ENCODE assay signal across 8 cellular contexts in the genomic region with DNA sequence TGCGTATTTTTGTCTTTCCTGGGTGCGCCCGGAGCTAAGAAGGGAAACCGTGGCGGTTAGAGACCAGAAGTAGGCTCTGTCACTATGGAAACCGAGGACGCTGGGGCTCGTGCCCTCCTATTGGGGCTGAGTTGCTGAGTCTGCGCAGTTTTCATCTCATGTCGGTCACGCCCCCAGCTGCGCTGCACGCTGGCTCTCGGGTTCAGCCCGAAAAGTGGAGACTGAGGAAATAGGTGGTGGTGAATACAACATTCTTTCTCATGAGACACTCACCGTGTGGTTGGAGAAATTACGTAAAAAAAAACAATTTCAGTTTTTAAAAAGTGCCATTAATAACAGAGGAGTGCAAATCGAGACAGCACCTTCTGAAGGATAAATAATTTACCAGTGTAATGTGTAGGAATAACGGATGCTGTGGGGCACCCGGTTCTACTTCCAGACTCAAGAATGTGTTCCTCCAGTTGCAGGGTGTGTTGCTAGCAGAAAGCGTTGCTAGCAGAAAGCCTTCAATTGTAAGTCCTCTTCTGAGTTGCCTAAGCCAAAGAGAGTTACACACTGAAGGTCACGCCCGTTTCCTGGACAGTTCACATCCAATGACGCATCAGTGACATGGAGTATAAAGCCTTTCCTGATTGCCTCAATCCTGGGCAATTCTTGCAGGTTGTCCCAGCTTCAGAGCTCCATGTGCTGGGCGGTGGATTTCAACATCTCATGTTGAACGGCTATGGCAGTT. TPM values are rescaled to one million over a fixed set of nuclear protein-coding genes. Genes with fewer than 3 reads are reported as not detected.
A peak's percentile ranks its signal among the peaks of the same experiment; 100 is the strongest.
DNase-seq lines count a peak whose midpoint lies in the region; ATAC-seq and TF ChIP-seq lines count a peak whose summit lies in the region.

No MANE protein-coding gene starts in this region.

- peak overlapping the region; percentile 85 for H3K27ac Mint-ChIP-seq in activated CD4-positive, alpha-beta memory T cell treated with anti-CD3 and anti-CD28 coated beads, Interleukin-2, amount 10 ng/mL, durations not matched to agents 7 days and 5 days

- POLR2A ChIA-PET in activated CD4-positive, alpha-beta memory T cell treated with anti-CD3 and anti-CD28 coated beads, Interleukin-2, amount 10 ng/mL, durations not matched to agents 7 days and 5 days (lab: Charles Lee): interaction anchor here (1.1 to 2.7 kb wide), 8 partner anchors 10 to 67 kb away, joined by 3 to 15 read pairs (median 6); a partner anchor contains a TSS

- H3K27ac ChIP-seq in lung (ENCODE audit: low read depth in 1 of 2, low read length in 1 of 2): no peak overlapping the region

- 1 to 5% methylated on average over 26 of the region's 26 CpGs for WGBS in lung, 2 donors

- peak overlapping the region; percentile 19 for H3K4me3 ChIP-seq in lung

- H3K27me3 Mint-ChIP-seq in activated CD4-positive, alpha-beta memory T cell treated with anti-CD3 and anti-CD28 coated beads, Interleukin-2, amount 10 ng/mL, durations not matched to agents 7 days and 5 days: peaks cover 40% of the 10 kb centered on the region

- peak; percentile 88 for ATAC-seq in GM19452 (IDR thresholded peaks at IDR 0.05; ENCODE audit: unreplicated experiment)
- peak; percentile 67 for ATAC-seq in HG03575 (IDR thresholded peaks at IDR 0.05; ENCODE audit: extremely low read depth, insufficient number of reproducible peaks, low FRiP score, unreplicated experiment)
- ATAC-seq in lung (ENCODE audit: insufficient read depth, low FRiP score): peak; percentile 90

- H3K4me1 Mint-ChIP-seq in activated CD4-positive, alpha-beta memory T cell treated with anti-CD3 and anti-CD28 coated beads, Interleukin-2, amount 10 ng/mL, durations not matched to agents 7 days and 5 days: peaks cover 25% of the 10 kb centered on the region

- H3K36me3 ChIP-seq in lung (ENCODE audit: control insufficient read depth in 2 of 2, insufficient read depth in 2 of 2, low read length in 2 of 2): no peaks in the 10 kb centered on the region

- DNase-seq in C1 segment of cervical spinal cord (lab: John Stamatoyannopoulos, UW) (peak in 12 of 14 donors; percentile 25 to 74 (median 56)), NCI-H774 (lab: John Stamatoyannopoulos, UW) (peak; percentile 85), lung (ENCODE audit: low spot score) (peak; percentile 89)
- DNase-seq in activated CD4-positive, alpha-beta memory T cell treated with anti-CD3 and anti-CD28 coated beads, Interleukin-2, amount 10 ng/mL, durations not matched to agents 7 days and 5 days: peak; percentile 94
- DNase-seq in effector CD4-positive, alpha-beta T cell: peak; percentile 88
- DNase-seq in stimulated activated CD4-positive, alpha-beta T cell treated with anti-CD3 and anti-CD28 coated beads, TNF-alpha, amount 100 ng/mL, for 1 hour (ENCODE audit: low read depth in 3 of 3, low spot score in 1 of 3): peak; percentile 69 to 75 (median 71)

- peaks cover 5% of the 10 kb centered on the region for H3K9me3 Mint-ChIP-seq in activated CD4-positive, alpha-beta memory T cell treated with anti-CD3 and anti-CD28 coated beads, Interleukin-2, amount 10 ng/mL, durations not matched to agents 7 days and 5 days

- H3K27me3 ChIP-seq in lung (ENCODE audit: control insufficient read depth, insufficient read depth): no peaks in the 10 kb centered on the region

- TF ChIP-seq CTCF in lung (IDR thresholded peaks at IDR 0.05; ENCODE audit: control extremely low read depth, extremely low read depth): no peak

- H3K4me3 Mint-ChIP-seq in activated CD4-positive, alpha-beta memory T cell treated with anti-CD3 and anti-CD28 coated beads, Interleukin-2, amount 10 ng/mL, durations not matched to agents 7 days and 5 days: peak overlapping the region; percentile 86

- H3K36me3 Mint-ChIP-seq in activated CD4-positive, alpha-beta memory T cell treated with anti-CD3 and anti-CD28 coated beads, Interleukin-2, amount 10 ng/mL, durations not matched to agents 7 days and 5 days (ENCODE audit: low read depth): peaks cover 8% of the 10 kb centered on the region

- peaks cover 0 to 2% of the 10 kb centered on the region in 2 donors for H3K9me3 ChIP-seq in lung (ENCODE audit: control insufficient read depth in 2 of 2, insufficient read depth in 1 of 2, low read length in 1 of 2)

- H3K4me1 ChIP-seq in lung (ENCODE audit: control insufficient read depth in 2 of 2, insufficient read depth in 2 of 2, low read length in 2 of 2): peaks cover 0 to 3% of the 10 kb centered on the region in 2 donors

- CTCF ChIA-PET in activated CD4-positive, alpha-beta memory T cell treated with anti-CD3 and anti-CD28 coated beads, Interleukin-2, amount 10 ng/mL, durations not matched to agents 7 days and 5 days (lab: Charles Lee): interaction anchor here (1.1 to 2.8 kb wide), 2 partner anchors 50 to 67 kb away, joined by 3 to 13 read pairs; a partner anchor contains a TSS

RNA-seq across cellular contexts. Expression of a gene that starts 20.4 kb away (rescaled TPM):
- 100 to 1,000 TPM; 128 to 133 TPM for total RNA-seq in activated CD4-positive, alpha-beta memory T cell treated with anti-CD3 and anti-CD28 coated beads, Interleukin-2, amount 10 ng/mL, durations not matched to agents 7 days and 5 days
- 10 to 100 TPM; 39.2 to 77.5 TPM for total RNA-seq in lung
- 10 to 100 TPM; 66.5 to 74.4 TPM for polyA plus RNA-seq in lung

RNA-seq across cellular contexts. Expression of a gene that starts 26.6 kb away (rescaled TPM):
- total RNA-seq in activated CD4-positive, alpha-beta memory T cell treated with anti-CD3 and anti-CD28 coated beads, Interleukin-2, amount 10 ng/mL, durations not matched to agents 7 days and 5 days: 100 to 1,000 TPM; 103 to 106 TPM
- total RNA-seq in lung: 10 to 100 TPM; 69.9 to 81.5 TPM
- polyA plus RNA-seq in lung: 10 to 100 TPM; 24.0 to 48.3 TPM

RNA-seq across cellular contexts. Expression of a gene that starts 41.6 kb away (rescaled TPM):
- total RNA-seq in activated CD4-positive, alpha-beta memory T cell treated with anti-CD3 and anti-CD28 coated beads, Interleukin-2, amount 10 ng/mL, durations not matched to agents 7 days and 5 days: under 1 TPM; 0.50 to 0.83 TPM
- 1 to 10 TPM; 5.3 to 7.1 TPM for total RNA-seq in lung
- 1 to 10 TPM; 5.0 to 5.8 TPM for polyA plus RNA-seq in lung
